1 cellular context compared by ENCODE assay signal in genomic region chr17:16568541-16569357, GRCh38.
TF ChIP-seq lines count a peak whose summit lies in the region.

Gene ZNF287 (minus strand): TSS chr17:16569204. CDS start chr17:16567731, 1,473 bp downstream.

TF ChIP-seq in SK-N-SH, 30 proteins besides CTCF, POLR2A, EP300 and RAD21 (continued from another document):
- TF ChIP-seq USF2 (IDR thresholded peaks at IDR 0.05; ENCODE audit: borderline replicate concordance, low read depth, low read length) (no peak), MEF2A (IDR thresholded peaks at IDR 0.05; ENCODE audit: borderline replicate concordance, low read depth) (no peak), JUND (IDR thresholded peaks at IDR 0.05) (no peak), NRF1 (IDR thresholded peaks at IDR 0.05; ENCODE audit: low read depth, low read length) (peak; percentile 88), PBX3 (IDR thresholded peaks at IDR 0.05) (no peak), SMC3 (IDR thresholded peaks at IDR 0.05; ENCODE audit: low read depth, low read length) (no peak), TCF12 (IDR thresholded peaks at IDR 0.05) (no peak), FOXJ3 (CRISPR knock-in tag; IDR thresholded peaks at IDR 0.05) (no peak), MXI1 (IDR thresholded peaks at IDR 0.05; ENCODE audit: low read depth, low read length) (peak; percentile 24; the same call in 1 of the 2 replicates), ELF1 (IDR thresholded peaks at IDR 0.05) (no peak), REST (IDR thresholded peaks at IDR 0.05; ENCODE audit: low read depth, low read length) (no peak), RFX5 (IDR thresholded peaks at IDR 0.05; ENCODE audit: low read length) (no peak), IRF3 (IDR thresholded peaks at IDR 0.05; ENCODE audit: low read depth, low read length) (no peak), ZBTB33 (IDR thresholded peaks at IDR 0.05; ENCODE audit: borderline replicate concordance, low read depth) (no peak)
